ENCODE assay signal across 28 cellular contexts in the genomic region with DNA sequence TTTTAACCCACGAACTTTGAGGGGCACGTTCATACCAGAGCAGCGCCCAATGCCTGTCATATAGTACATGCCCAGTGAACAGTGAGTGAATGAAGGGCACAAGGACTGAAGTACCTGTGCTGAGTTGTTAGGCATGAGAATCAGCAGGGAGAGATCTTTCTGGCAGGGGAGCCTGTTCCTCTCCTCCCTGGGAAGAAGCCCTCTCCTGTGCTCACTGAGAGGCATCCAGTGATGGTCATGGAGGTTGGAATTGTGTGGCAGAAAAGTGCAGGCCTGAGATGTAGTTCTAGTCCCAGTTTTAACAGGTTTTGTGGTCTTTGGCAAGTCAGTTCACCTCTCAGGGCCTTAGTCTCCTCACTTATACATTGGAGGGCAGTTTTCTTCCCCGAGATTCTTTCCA. TPM values are rescaled to one million over a fixed set of nuclear protein-coding genes. Genes with fewer than 3 reads are reported as not detected.
"Had no signal": no experiment of that assay in that cellular context is flagged by ENCODE, and none has a peak within 500 bp of the region (broad histone marks: within the 10 kb centered on the region; RNA-seq: fewer than 3 reads in every experiment).

No MANE protein-coding gene starts in this region.

- H3K36me3 Mint-ChIP-seq: immature natural killer cell; naive thymus-derived CD4-positive, alpha-beta T cell; natural killer cell treated with Interleukin-12 subunit alpha and Interleukin-12 subunit beta and Interleukin-15 and Interleukin-18, amount 100 ng/mL, for 72 hours; stimulated activated memory B cell treated with anti-CD40 and anti-IgM and Interleukin-4, amounts not matched to agents 10 μg/mL and 1 μg/mL and 100 μg/mL, for 72 hours had no signal

- H3K27me3 Mint-ChIP-seq: stimulated activated naive CD8-positive, alpha-beta T cell treated with anti-CD3 and anti-CD28 coated beads, Interleukin-15, amount 100 ng/mL, for 72 hours had no signal

- H3K27ac ChIP-seq: left lung, lower lobe of right lung, pancreas, right atrium auricular region, transverse colon, upper lobe of left lung had no signal

- H3K27me3 ChIP-seq: left lung, pancreas, right atrium auricular region, transverse colon, upper lobe of left lung had no signal

- ATAC-seq: left colon; left lung; lower lobe of right lung; naive thymus-derived CD4-positive, alpha-beta T cell; natural killer cell treated with Interleukin-12 subunit alpha and Interleukin-12 subunit beta and Interleukin-15 and Interleukin-18, amount 100 ng/mL, for 72 hours; pancreas; sciatic nerve; stimulated activated memory B cell treated with anti-CD40 and anti-IgM and Interleukin-4, amounts not matched to agents 10 μg/mL and 1 μg/mL and 100 μg/mL, for 72 hours; stimulated activated naive CD8-positive, alpha-beta T cell treated with anti-CD3 and anti-CD28 coated beads, Interleukin-15, amount 100 ng/mL, for 72 hours had no signal

- H3K4me1 Mint-ChIP-seq: immature natural killer cell; stimulated activated memory B cell treated with anti-CD40 and anti-IgM and Interleukin-4, amounts not matched to agents 10 μg/mL and 1 μg/mL and 100 μg/mL, for 72 hours had no signal

- H3K9me3 Mint-ChIP-seq: immature natural killer cell; mesothelial cell of epicardium; naive thymus-derived CD4-positive, alpha-beta T cell; natural killer cell treated with Interleukin-12 subunit alpha and Interleukin-12 subunit beta and Interleukin-15 and Interleukin-18, amount 100 ng/mL, for 72 hours; stimulated activated memory B cell treated with anti-CD40 and anti-IgM and Interleukin-4, amounts not matched to agents 10 μg/mL and 1 μg/mL and 100 μg/mL, for 72 hours; stimulated activated naive CD8-positive, alpha-beta T cell treated with anti-CD3 and anti-CD28 coated beads, Interleukin-15, amount 100 ng/mL, for 72 hours had no signal

- H3K36me3 ChIP-seq: lower lobe of right lung, pancreas, right atrium auricular region, transverse colon had no signal

- H3K27ac Mint-ChIP-seq: immature natural killer cell; mesothelial cell of epicardium; naive thymus-derived CD4-positive, alpha-beta T cell; natural killer cell treated with Interleukin-12 subunit alpha and Interleukin-12 subunit beta and Interleukin-15 and Interleukin-18, amount 100 ng/mL, for 72 hours; stimulated activated memory B cell treated with anti-CD40 and anti-IgM and Interleukin-4, amounts not matched to agents 10 μg/mL and 1 μg/mL and 100 μg/mL, for 72 hours; stimulated activated naive CD8-positive, alpha-beta T cell treated with anti-CD3 and anti-CD28 coated beads, Interleukin-15, amount 100 ng/mL, for 72 hours had no signal

- H3K9me3 ChIP-seq: left lung, lower lobe of right lung, pancreas, right atrium auricular region, transverse colon, upper lobe of left lung had no signal

- DNase-seq: head of caudate nucleus; hippocampal formation; immature natural killer cell; kidney; left colon; left lung; lower lobe of right lung; mesendoderm; naive thymus-derived CD4-positive, alpha-beta T cell; pancreas; posterior cingulate gyrus; small intestine; stimulated activated CD4-positive, alpha-beta T cell treated with anti-CD3 and anti-CD28 coated beads, Interleukin-1b, Interleukin-23, amount 100 ng/mL, for 48 hours; stimulated activated CD4-positive, alpha-beta T cell treated with anti-CD3 and anti-CD28 coated beads, Interleukin-2, amount 100 ng/mL, for 48 hours; stimulated activated CD4-positive, alpha-beta T cell treated with anti-CD3 and anti-CD28 coated beads, Interleukin-4, amount 100 ng/mL, for 4 hours; stimulated activated CD8-positive, alpha-beta memory T cell treated with anti-CD3 and anti-CD28 coated beads, Interleukin-4, amount 100 ng/mL, for 48 hours; stimulated activated naive CD4-positive, alpha-beta T cell treated with Interleukin-2 at 50 U/mL for 16 hours; stimulated activated naive CD8-positive, alpha-beta T cell treated with anti-CD3 and anti-CD28 coated beads, Interleukin-15, amount 100 ng/mL, for 72 hours; substantia nigra; transverse colon; upper lobe of left lung had no signal

- H3K4me3 Mint-ChIP-seq: immature natural killer cell; mesothelial cell of epicardium; naive thymus-derived CD4-positive, alpha-beta T cell; natural killer cell treated with Interleukin-12 subunit alpha and Interleukin-12 subunit beta and Interleukin-15 and Interleukin-18, amount 100 ng/mL, for 72 hours; stimulated activated memory B cell treated with anti-CD40 and anti-IgM and Interleukin-4, amounts not matched to agents 10 μg/mL and 1 μg/mL and 100 μg/mL, for 72 hours; stimulated activated naive CD8-positive, alpha-beta T cell treated with anti-CD3 and anti-CD28 coated beads, Interleukin-15, amount 100 ng/mL, for 72 hours had no signal

- H3K4me1 ChIP-seq: transverse colon had no signal

- FAIRE-seq: islet of Langerhans, kidney, pancreas, small intestine had no signal

- H3K4me3 ChIP-seq: left lung, lower lobe of right lung, pancreas, right atrium auricular region, transverse colon, upper lobe of left lung had no signal

RNA-seq across cellular contexts. Expression of gene TEAD4, which starts 20.6 kb away (rescaled TPM):
- total RNA-seq: mononuclear cell had no signal
- polyA plus RNA-seq: immature natural killer cell; naive thymus-derived CD4-positive, alpha-beta T cell had no signal
